ENCODE assay signal across 19 cellular contexts in genomic region chr7:141027043-141027442, GRCh38. TPM values are rescaled to one million over a fixed set of nuclear protein-coding genes. Genes with fewer than 3 reads are reported as not detected.
A peak's percentile ranks its signal among the peaks of the same experiment; 100 is the strongest.
DNase-seq lines count a peak whose midpoint lies in the region; ATAC-seq, FAIRE-seq and TF ChIP-seq lines count a peak whose summit lies in the region.
"Had no signal": no experiment of that assay in that cellular context is flagged by ENCODE, and none has a peak within 500 bp of the region (broad histone marks: within the 10 kb centered on the region; RNA-seq: fewer than 3 reads in every experiment).

No MANE protein-coding gene starts in this region.

- no peak overlapping the region; the same call in 1 of the 2 replicates for H2AFZ ChIP-seq in H1 (ENCODE audit: low read length)

- no peak overlapping the region for H3K23ac ChIP-seq in H1 (ENCODE audit: insufficient read length)

- H3K56ac ChIP-seq in H1 (replicated peaks; ENCODE audit: insufficient read length, low read depth, low read length) = no peak overlapping the region

- FAIRE-seq in H1 (lab: Jason Lieb, UNC) = no peak

- no peaks in the 10 kb centered on the region for H3K79me1 ChIP-seq in H1 (ENCODE audit: low read depth, low read length)

- no peak overlapping the region for H4K5ac ChIP-seq in H1 (ENCODE audit: insufficient read length, low read depth, low read length)

- H2AK5ac ChIP-seq in H1 (ENCODE audit: low read depth, low read length) = no peak overlapping the region

- H2BK5ac ChIP-seq in H1 (ENCODE audit: low read depth, low read length) = no peak overlapping the region

- no peak overlapping the region for H3K18ac ChIP-seq in H1 (ENCODE audit: extremely low read depth, low read length)

- no peak overlapping the region for H3K27ac ChIP-seq in H1 (ENCODE audit: low read depth, low read length)
- H3K27ac ChIP-seq: BLaER1, KMS-11, RWPE1, SJCRH30 had no signal

- TF ChIP-seq POLR2A in H1 (IDR thresholded peaks at IDR 0.05; ENCODE audit: control extremely low read depth in 1 of 2, low read depth in 2 of 2, low read length in 2 of 2) = no peak

- no peaks in the 10 kb centered on the region for H3K4me1 Mint-ChIP-seq in stimulated activated memory B cell treated with anti-CD40 and anti-IgM and Interleukin-4, amounts not matched to agents 10 μg/mL and 1 μg/mL and 100 μg/mL, for 72 hours

- no peaks in the 10 kb centered on the region for H4K20me1 ChIP-seq in H1 (replicated peaks in 1 of 2; ENCODE audit: control insufficient read depth in 1 of 2, insufficient read depth in 2 of 2, low read length in 2 of 2)
- H4K20me1 ChIP-seq: BLaER1 had no signal

- WGBS in H1 (ENCODE audit: extremely low coverage in 1 of 2, insufficient coverage in 1 of 2, insufficient read length in 1 of 2, insufficient replicate concordance in 2 of 2, low coverage in 1 of 2, low lambda C conversion rate in 2 of 2, missing lambda C conversion rate in 1 of 2), 2 experiments = 68% methylated on average over 3 of the region's 3 CpGs; no CpG with 5 or more reads in 1 of the 2 experiments

- no peak overlapping the region for H3K4me3 Mint-ChIP-seq in stimulated activated memory B cell treated with anti-CD40 and anti-IgM and Interleukin-4, amounts not matched to agents 10 μg/mL and 1 μg/mL and 100 μg/mL, for 72 hours
- H3K4me3 Mint-ChIP-seq: CD8-positive, alpha-beta memory T cell had no signal

- no peak overlapping the region for H2BK20ac ChIP-seq in H1 (ENCODE audit: low read length)

- H3K4me2 ChIP-seq in H1 (ENCODE audit: insufficient read depth in 1 of 2, low read depth in 2 of 2, low read length in 2 of 2) = no peak overlapping the region
- H3K4me2 ChIP-seq: BLaER1, KMS-11 had no signal

- no peaks in the 10 kb centered on the region for H3K4me1 ChIP-seq in H1 (replicated peaks in 1 of 4; ENCODE audit: control insufficient read depth in 3 of 4, insufficient read depth in 4 of 4, low read length in 3 of 4)
- H3K4me1 ChIP-seq: BLaER1, SJCRH30 had no signal

- H4K91ac ChIP-seq in H1 (replicated peaks; ENCODE audit: insufficient read length, low read length) = no peak overlapping the region

- H3K4me3 ChIP-seq in H7 (ENCODE audit: insufficient read depth, low read depth, low read length) = no peak overlapping the region
- no peak overlapping the region for H3K4me3 ChIP-seq in H1 (ENCODE audit: extremely low read depth in 1 of 4, insufficient read depth in 2 of 4, low read depth in 3 of 4, low read length in 4 of 4)
- H3K4me3 ChIP-seq: BLaER1, MG63, SJCRH30 had no signal

- peak in 2 of 3 experiments; percentile 32 to 34; a peak in 2 of 4 replicates for TF ChIP-seq CTCF in H1 (IDR thresholded peaks at IDR 0.05; ENCODE audit: control extremely low read depth in 1 of 3, insufficient read depth in 1 of 3, low read depth in 1 of 3, low read length in 3 of 3)

- no peak overlapping the region for H2BK15ac ChIP-seq in H1 (ENCODE audit: low read length)

- peaks cover 4 to 12% of the 10 kb centered on the region in 2 experiments for H3K9me3 ChIP-seq in H1 (ENCODE audit: insufficient read depth in 2 of 2, low read depth in 1 of 2, low read length in 1 of 2)
- H3K9me3 ChIP-seq: MG63 had no signal

- peak in 1 of 2 experiments; percentile 59; a peak in 2 of 4 replicates for TF ChIP-seq RAD21 in H1 (IDR thresholded peaks at IDR 0.05 in 1 of 2, conservative IDR thresholded peaks at IDR 0.05 in 1 of 2; ENCODE audit: low read depth in 2 of 2, low read length in 2 of 2)

- no peak overlapping the region for H3K9ac ChIP-seq in H1 (replicated peaks in 1 of 4; ENCODE audit: extremely low read depth in 1 of 4, low read depth in 3 of 4, low read length in 3 of 4)
- H3K9ac ChIP-seq: BLaER1, KMS-11 had no signal

- H3K4ac ChIP-seq in H1 (replicated peaks; ENCODE audit: insufficient read length, low read depth, low read length) = no peak overlapping the region

- no peak overlapping the region for H2BK120ac ChIP-seq in H1 (replicated peaks; ENCODE audit: low read depth, low read length)

- H2BK12ac ChIP-seq in H1 (ENCODE audit: low read depth, low read length) = no peak overlapping the region

- no peak overlapping the region for H4K8ac ChIP-seq in H1 (ENCODE audit: extremely low read depth, insufficient read depth, low read length)

- CTCF ChIA-PET in H1 (lab: Charles Lee; ENCODE audit: partially characterized antibody) = interaction anchor here (0.6 to 1.9 kb wide), 13 partner anchors 12 to 627 kb away, joined by 3 to 10 read pairs (median 3); partner anchors contain the start of gene MRPS33

- no peak for TF ChIP-seq EP300 in H1 (IDR thresholded peaks at IDR 0.05; ENCODE audit: borderline replicate concordance in 1 of 2, low read depth in 2 of 2, low read length in 2 of 2)

- no peak for ATAC-seq in stimulated activated memory B cell treated with anti-CD40 and anti-IgM and Interleukin-4, amounts not matched to agents 10 μg/mL and 1 μg/mL and 100 μg/mL, for 72 hours

- H3K79me2 ChIP-seq in H1 (ENCODE audit: control insufficient read depth in 1 of 2, insufficient read depth in 2 of 2, low read length in 2 of 2) = no peaks in the 10 kb centered on the region

- POLR2A ChIA-PET in H1 (lab: Charles Lee; ENCODE audit: partially characterized antibody) = interaction anchor here (0.6 to 1.4 kb wide), 3 partner anchors 12 to 520 kb away, joined by 3 to 5 read pairs (median 3); partner anchors contain the start of genes MRPS33 and NDUFB2

- H3K9me3 Mint-ChIP-seq in stimulated activated memory B cell treated with anti-CD40 and anti-IgM and Interleukin-4, amounts not matched to agents 10 μg/mL and 1 μg/mL and 100 μg/mL, for 72 hours = peaks cover 9% of the 10 kb centered on the region

- peak; percentile 8 for DNase-seq in ELF-1 (ENCODE audit: low read depth, low spot score)
- peak; percentile 13 for DNase-seq in H7
- DNase-seq in NCI-H82 treated with DMSO at 0.1 percent for 48 hours (lab: John Stamatoyannopoulos, UW; ENCODE audit: unreplicated experiment) = peak; percentile 46
- DNase-seq in H1 (ENCODE audit: low read depth in 1 of 2, low spot score in 2 of 2) = no peak
- no peak for DNase-seq in NCI-H446 (lab: John Stamatoyannopoulos, UW)
- no peak for DNase-seq in T1000 (lab: John Stamatoyannopoulos, UW)
- DNase-seq: CD8-positive, alpha-beta memory T cell; DMS 273 treated with DMSO at 0.1 percent for 48 hours; EL; MG63; NCI-H1092 treated with DMSO at 0.1 percent for 48 hours; NCI-H2029; NCI-H774; SJCRH30 had no signal

- no peaks in the 10 kb centered on the region for H3K36me3 ChIP-seq in H7 (replicated peaks; ENCODE audit: control insufficient read depth, insufficient read depth, low read length)
- H3K36me3 ChIP-seq in H1 (ENCODE audit: control insufficient read depth in 2 of 4, insufficient read depth in 4 of 4, low read length in 3 of 4) = no peaks in the 10 kb centered on the region
- H3K36me3 ChIP-seq: BLaER1, MG63, SJCRH30 had no signal

- H3K27me3 ChIP-seq in H7 (ENCODE audit: control insufficient read depth, insufficient read depth, low read length) (no peaks in the 10 kb centered on the region), H1 (replicated peaks in 1 of 4; ENCODE audit: control insufficient read depth in 3 of 4, extremely low read depth in 1 of 4, insufficient read depth in 3 of 4, low read length in 3 of 4) (no peaks in the 10 kb centered on the region)
- H3K27me3 ChIP-seq: BLaER1, MG63 had no signal

- H3K36me3 Mint-ChIP-seq in stimulated activated memory B cell treated with anti-CD40 and anti-IgM and Interleukin-4, amounts not matched to agents 10 μg/mL and 1 μg/mL and 100 μg/mL, for 72 hours = peaks cover 12% of the 10 kb centered on the region

- H3K27me3 Mint-ChIP-seq in stimulated activated memory B cell treated with anti-CD40 and anti-IgM and Interleukin-4, amounts not matched to agents 10 μg/mL and 1 μg/mL and 100 μg/mL, for 72 hours = peaks cover 76% of the 10 kb centered on the region

- H3K27ac Mint-ChIP-seq in stimulated activated memory B cell treated with anti-CD40 and anti-IgM and Interleukin-4, amounts not matched to agents 10 μg/mL and 1 μg/mL and 100 μg/mL, for 72 hours = no peak overlapping the region
- H3K27ac Mint-ChIP-seq: CD8-positive, alpha-beta memory T cell had no signal

- H3K23me2 ChIP-seq in H1 (ENCODE audit: low read depth, low read length) = no peaks in the 10 kb centered on the region

- no peak overlapping the region for H3K14ac ChIP-seq in H1 (ENCODE audit: insufficient read length)

TF ChIP-seq in H1, 55 proteins besides CTCF, POLR2A, EP300 and RAD21 (continues in another document):
- TF ChIP-seq RFX5 (IDR thresholded peaks at IDR 0.05; ENCODE audit: borderline replicate concordance, low read depth, low read length) (no peak), ATF2 (IDR thresholded peaks at IDR 0.05; ENCODE audit: low read length) (no peak)

RNA-seq across cellular contexts. Expression of gene MRPS33, which starts 12.3 kb away (rescaled TPM):
- total RNA-seq in H7 (2014; rRNA removed; shearing (Covaris generic)) = 51.0 and 61.0 TPM in 2 replicates
- total RNA-seq in H1 (2021; fragmentation: NEBNext Ultra II Directional; extraction: Animal tissue kit (Norgen Biotek cat#: 25700)) = 62.6 and 66.4 TPM in 2 replicates
- 11.8 and 22.9 TPM in 2 replicates for polyA plus RNA-seq in H1 (2011; rRNA removed)
- polyA plus RNA-seq in H1 (2011; cell fraction: cytosol; rRNA removed) = 37.4 TPM
- 22.2 TPM for polyA plus RNA-seq in H1 (2011; cell fraction: nucleus; rRNA removed)
- 73.9 to 130 TPM (median 91.0 TPM) in 4 replicates for polyA plus RNA-seq in H1 (2012, experiment 1 of 2)
- polyA plus RNA-seq in H1 (2012, experiment 2 of 2) = 27.8 TPM
- polyA plus RNA-seq in H1 (2013, experiment 1 of 2) = 99.0 TPM
- 102 TPM for polyA plus RNA-seq in H1 (2013, experiment 2 of 2)
- 20.6 and 28.8 TPM in 2 replicates for polyA minus RNA-seq in H1 (2011; rRNA and poly(A)+ RNA removed)
- 11.7 TPM for polyA minus RNA-seq in H1 (2011; cell fraction: cytosol; rRNA and poly(A)+ RNA removed)
- 13.3 TPM for polyA minus RNA-seq in H1 (2011; cell fraction: nucleus; rRNA and poly(A)+ RNA removed)

RNA-seq across cellular contexts. Expression of gene TMEM178B, which starts 46.8 kb away (rescaled TPM):
- 1.1 and 1.4 TPM in 2 replicates for total RNA-seq in H7 (2014; rRNA removed; shearing (Covaris generic))
- 15.8 and 18.1 TPM in 2 replicates for total RNA-seq in H1 (2021; fragmentation: NEBNext Ultra II Directional; extraction: Animal tissue kit (Norgen Biotek cat#: 25700))
- polyA plus RNA-seq in H1 (2011; rRNA removed) = 4.4 and 5.3 TPM in 2 replicates
- polyA plus RNA-seq in H1 (2011; cell fraction: cytosol; rRNA removed) = 4.7 TPM
- polyA plus RNA-seq in H1 (2011; cell fraction: nucleus; rRNA removed) = 16.0 TPM
- 4.6 to 7.5 TPM (median 6.3 TPM) in 4 replicates for polyA plus RNA-seq in H1 (2012, experiment 1 of 2)
- 0.68 TPM for polyA plus RNA-seq in H1 (2012, experiment 2 of 2)
- polyA plus RNA-seq in H1 (2013, experiment 1 of 2) = 6.8 TPM
- polyA plus RNA-seq in H1 (2013, experiment 2 of 2) = 7.1 TPM
- 16.3 and 19.1 TPM in 2 replicates for polyA minus RNA-seq in H1 (2011; rRNA and poly(A)+ RNA removed)
- polyA minus RNA-seq in H1 (2011; cell fraction: cytosol; rRNA and poly(A)+ RNA removed) = 8.8 TPM
- polyA minus RNA-seq in H1 (2011; cell fraction: nucleus; rRNA and poly(A)+ RNA removed) = 43.7 TPM
- total RNA-seq: OCI-LY7 had no signal

Comparison
In these comparisons a context has a peak if more than half of its experiments do, and no peak if none do; other contexts are left out.
1. DNase-seq: peak in ELF-1 (single experiment), H7 (single experiment) and NCI-H82 treated with DMSO at 0.1 percent for 48 hours (single experiment); none in H1 (0 of 2), NCI-H446 (0 of 2) and T1000 (single experiment).